Comparison of ENCODE assay signal across 9 cellular contexts in the genomic region with DNA sequence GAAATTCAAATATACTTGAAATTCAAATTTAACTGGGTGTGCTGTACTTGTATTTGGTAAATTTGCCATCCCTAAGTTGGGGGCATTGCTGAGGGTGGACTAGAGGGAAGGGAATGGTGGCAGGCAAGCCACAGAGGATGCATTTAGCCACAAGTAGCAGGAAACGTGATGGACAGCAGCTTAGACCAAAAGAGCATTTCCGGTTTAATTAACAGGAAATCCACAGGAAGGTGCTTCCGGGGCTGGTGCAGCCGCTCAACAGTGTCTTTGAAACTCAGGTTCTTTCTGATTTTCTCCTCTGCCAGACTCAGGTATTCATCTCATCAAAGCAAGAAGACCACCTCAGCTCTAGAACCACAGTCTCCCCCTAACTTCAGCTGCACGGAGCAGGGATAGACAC. TPM values are rescaled to one million over a fixed set of nuclear protein-coding genes. Genes with fewer than 3 reads are reported as not detected.
DNase-seq lines count a peak whose midpoint lies in the region; ATAC-seq lines count a peak whose summit lies in the region.
"Had no signal": no experiment of that assay in that cellular context is flagged by ENCODE, and none has a peak within 500 bp of the region (broad histone marks: within the 10 kb centered on the region; RNA-seq: fewer than 3 reads in every experiment).

No MANE protein-coding gene starts in this region.

- POLR2A ChIA-PET in CD8-positive, alpha-beta memory T cell (lab: Charles Lee) = interaction anchor here (0.6 kb wide), 1 partner anchor 485 kb away, joined by 8 read pairs; a partner anchor contains a TSS

- no peak overlapping the region for H3K4me3 ChIP-seq in CD8-positive, alpha-beta memory T cell (ENCODE audit: low read length)

- peaks cover 21% of the 10 kb centered on the region for H3K4me1 ChIP-seq in CD8-positive, alpha-beta memory T cell (ENCODE audit: insufficient read depth, low read length)

- H3K27me3 ChIP-seq in CD8-positive, alpha-beta memory T cell (ENCODE audit: insufficient read depth, low read length, poor library complexity, severe bottlenecking) = no peaks in the 10 kb centered on the region

- peak; percentile 56 for ATAC-seq in GM19455 (IDR thresholded peaks at IDR 0.05; ENCODE audit: unreplicated experiment)
- no peak for ATAC-seq in HG03280 (IDR thresholded peaks at IDR 0.05; ENCODE audit: unreplicated experiment)

- CTCF ChIA-PET in CD8-positive, alpha-beta memory T cell (lab: Charles Lee) = interaction anchor here (2.5 kb wide), 1 partner anchor 15 kb away, joined by 8 read pairs; no protein-coding TSS in a partner anchor

- H3K9me3 Mint-ChIP-seq in CD8-positive, alpha-beta memory T cell = no peaks in the 10 kb centered on the region
- H3K9me3 Mint-ChIP-seq in IgD-negative memory B cell = no peaks in the 10 kb centered on the region
- H3K9me3 Mint-ChIP-seq in activated naive CD4-positive, alpha-beta T cell treated with anti-CD3 and anti-CD28 coated beads, Interleukin-2, amount 50 U/mL, for 24 hours = no peaks in the 10 kb centered on the region
- H3K9me3 Mint-ChIP-seq: nephron had no signal

- no peaks in the 10 kb centered on the region for H3K9me3 ChIP-seq in CD8-positive, alpha-beta memory T cell (ENCODE audit: low read length)

- H3K27ac Mint-ChIP-seq in CD8-positive, alpha-beta memory T cell = peak overlapping the region; percentile 16 to 95 (median 71)
- peak overlapping the region; percentile 67 to 87 (median 69) for H3K27ac Mint-ChIP-seq in IgD-negative memory B cell
- peak overlapping the region; percentile 85 for H3K27ac Mint-ChIP-seq in activated naive CD4-positive, alpha-beta T cell treated with anti-CD3 and anti-CD28 coated beads, Interleukin-2, amount 50 U/mL, for 24 hours
- H3K27ac Mint-ChIP-seq: nephron had no signal

- H3K27me3 Mint-ChIP-seq in CD8-positive, alpha-beta memory T cell = peaks cover 0 to 1% of the 10 kb centered on the region in 2 donors
- H3K27me3 Mint-ChIP-seq in IgD-negative memory B cell = no peaks in the 10 kb centered on the region
- no peaks in the 10 kb centered on the region for H3K27me3 Mint-ChIP-seq in activated naive CD4-positive, alpha-beta T cell treated with anti-CD3 and anti-CD28 coated beads, Interleukin-2, amount 50 U/mL, for 24 hours

- peaks cover 0 to 4% (median 0%) of the 10 kb centered on the region in 3 donors for H3K36me3 Mint-ChIP-seq in CD8-positive, alpha-beta memory T cell
- no peaks in the 10 kb centered on the region for H3K36me3 Mint-ChIP-seq in IgD-negative memory B cell
- H3K36me3 Mint-ChIP-seq in activated naive CD4-positive, alpha-beta T cell treated with anti-CD3 and anti-CD28 coated beads, Interleukin-2, amount 50 U/mL, for 24 hours = no peaks in the 10 kb centered on the region

- no peaks in the 10 kb centered on the region for H3K36me3 ChIP-seq in CD8-positive, alpha-beta memory T cell (ENCODE audit: insufficient read depth, low read length)

- DNase-seq in CD8-positive, alpha-beta memory T cell = peak in 1 of 5 donors; percentile 23
- no peak for DNase-seq in NCI-H1048 (lab: John Stamatoyannopoulos, UW)
- no peak for DNase-seq in hypothalamus (lab: John Stamatoyannopoulos, UW)
- no peak for DNase-seq in NCI-H69 (lab: John Stamatoyannopoulos, UW)

- H3K4me3 Mint-ChIP-seq in CD8-positive, alpha-beta memory T cell = peak overlapping the region in 6 of 7 donors; percentile 62 to 89 (median 76)
- peak overlapping the region; percentile 2 to 93 (median 60) for H3K4me3 Mint-ChIP-seq in IgD-negative memory B cell
- peak overlapping the region; percentile 66 for H3K4me3 Mint-ChIP-seq in activated naive CD4-positive, alpha-beta T cell treated with anti-CD3 and anti-CD28 coated beads, Interleukin-2, amount 50 U/mL, for 24 hours
- H3K4me3 Mint-ChIP-seq: nephron had no signal

- H3K4me1 Mint-ChIP-seq in CD8-positive, alpha-beta memory T cell = peaks cover 29 to 52% (median 49%) of the 10 kb centered on the region in 3 donors
- peaks cover 21 to 45% (median 27%) of the 10 kb centered on the region in 3 donors for H3K4me1 Mint-ChIP-seq in IgD-negative memory B cell
- peaks cover 34% of the 10 kb centered on the region for H3K4me1 Mint-ChIP-seq in activated naive CD4-positive, alpha-beta T cell treated with anti-CD3 and anti-CD28 coated beads, Interleukin-2, amount 50 U/mL, for 24 hours
- H3K4me1 Mint-ChIP-seq: nephron had no signal

- no peak overlapping the region for H3K27ac ChIP-seq in CD8-positive, alpha-beta memory T cell (ENCODE audit: low read depth, low read length)

RNA-seq across cellular contexts. Expression of a gene that starts 7.9 kb away (rescaled TPM):
- under 1 TPM; 0.09 to 0.15 TPM for total RNA-seq in CD8-positive, alpha-beta memory T cell
- 0.91 TPM for polyA plus RNA-seq in CD8-positive, alpha-beta memory T cell
- polyA plus RNA-seq in IgD-negative memory B cell = 1.8 TPM
